Comparison of ENCODE assay signal across 30 cellular contexts in the genomic region with DNA sequence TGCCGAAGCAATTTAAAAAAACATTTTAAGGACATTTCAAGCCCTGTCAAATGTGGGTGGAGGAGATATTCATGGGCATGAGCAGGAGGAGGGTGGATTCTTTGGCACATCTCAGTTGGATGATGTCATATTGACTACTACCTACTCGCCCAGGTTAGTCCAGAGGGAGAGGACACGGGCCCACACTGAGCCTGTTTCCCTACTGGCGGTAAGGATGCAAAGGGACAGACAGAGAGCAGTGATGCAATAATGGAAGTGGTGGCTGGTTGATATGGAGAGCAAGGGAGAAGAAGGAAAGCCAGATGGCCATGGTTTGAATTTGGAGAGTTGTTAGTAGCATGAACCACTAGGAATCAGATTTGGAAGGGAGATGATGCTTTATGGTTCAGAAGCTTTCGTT. TPM values are rescaled to one million over a fixed set of nuclear protein-coding genes. Genes with fewer than 3 reads are reported as not detected.
"Had no signal": no experiment of that assay in that cellular context is flagged by ENCODE, and none has a peak within 500 bp of the region (broad histone marks: within the 10 kb centered on the region; RNA-seq: fewer than 3 reads in every experiment).

No MANE protein-coding gene starts in this region.

- H3K27ac ChIP-seq: body of pancreas, epithelial cell of prostate, esophagus squamous epithelium, gastroesophageal sphincter, WERI-Rb-1 had no signal

- ATAC-seq: activated CD4-positive, CD25-positive, alpha-beta regulatory T cell treated with anti-CD3 and anti-CD28 coated beads, Interleukin-2, amount 50 U/mL, for 24 hours; activated T-cell treated with anti-CD3 and anti-CD28 coated beads, Interleukin-2, amount 50 U/mL, for 4 hours; activated T-helper 17 cell treated with anti-CD3 and anti-CD28 coated beads, Interleukin-2, amount 50 U/mL, for 72 hours; body of pancreas; effector memory CD8-positive, alpha-beta T cell; gastroesophageal sphincter; T-helper 17 cell had no signal

- H3K4me3 ChIP-seq: body of pancreas, esophagus squamous epithelium, gastroesophageal sphincter had no signal

- H3K36me3 ChIP-seq: esophagus squamous epithelium, gastroesophageal sphincter, WERI-Rb-1 had no signal

- FAIRE-seq: colon had no signal

- H3K9me3 ChIP-seq: body of pancreas, esophagus squamous epithelium, gastroesophageal sphincter had no signal

- H3K27me3 ChIP-seq: body of pancreas had no signal

- DNase-seq: activated B cell treated with CpG ODN at 0.5 μM for 24 hours; activated CD4-positive, alpha-beta memory T cell treated with anti-CD3 and anti-CD28 coated beads, Interleukin-2, amount 10 ng/mL, durations not matched to agents 7 days and 5 days; activated CD4-positive, alpha-beta T cell treated with anti-CD3 and anti-CD28 coated beads for 48 hours; activated CD4-positive, alpha-beta T cell treated with anti-CD3 and anti-CD28 coated beads, Interleukin-2, amount 50 U/mL, for 4 hours; activated CD8-positive, alpha-beta memory T cell treated with anti-CD3 and anti-CD28 coated beads, Interleukin-2, amount 50 U/mL, for 48 hours; activated effector memory CD4-positive, alpha-beta T cell treated with Interleukin-2 at 50 U/mL for 16 hours; activated gamma-delta T cell treated with Interleukin-2 at 50 U/mL for 16 hours; activated naive CD4-positive, alpha-beta T cell treated with anti-CD3 and anti-CD28 coated beads, Interleukin-2, amount 50 U/mL, for 16 hours; activated naive CD4-positive, alpha-beta T cell treated with Interleukin-2 at 50 U/mL for 16 hours; activated T-cell treated with anti-CD3 and anti-CD28 coated beads for 4 hours; activated T-cell treated with anti-CD3 and anti-CD28 coated beads, Interleukin-2, amount 50 U/mL, for 4 hours; amygdala; aorta; body of pancreas; caudate nucleus; cortex of kidney; dermis blood vessel endothelial cell; effector CD4-positive, alpha-beta T cell; effector memory CD8-positive, alpha-beta T cell; esophagus squamous epithelium; foreskin melanocyte; T-helper 1 cell; T-helper 17 cell; T1000; WERI-Rb-1 had no signal

RNA-seq across cellular contexts. Expression of a gene that starts 34.1 kb away (rescaled TPM):
- total RNA-seq: activated B cell treated with CpG ODN at 0.5 μM for 24 hours; activated T-cell treated with anti-CD3 and anti-CD28 coated beads, Interleukin-2, amount 50 U/mL, for 4 hours; activated T-helper 17 cell treated with anti-CD3 and anti-CD28 coated beads, Interleukin-2, amount 50 U/mL, for 72 hours had no signal
